1 cellular context compared by ENCODE assay signal in the genomic region with DNA sequence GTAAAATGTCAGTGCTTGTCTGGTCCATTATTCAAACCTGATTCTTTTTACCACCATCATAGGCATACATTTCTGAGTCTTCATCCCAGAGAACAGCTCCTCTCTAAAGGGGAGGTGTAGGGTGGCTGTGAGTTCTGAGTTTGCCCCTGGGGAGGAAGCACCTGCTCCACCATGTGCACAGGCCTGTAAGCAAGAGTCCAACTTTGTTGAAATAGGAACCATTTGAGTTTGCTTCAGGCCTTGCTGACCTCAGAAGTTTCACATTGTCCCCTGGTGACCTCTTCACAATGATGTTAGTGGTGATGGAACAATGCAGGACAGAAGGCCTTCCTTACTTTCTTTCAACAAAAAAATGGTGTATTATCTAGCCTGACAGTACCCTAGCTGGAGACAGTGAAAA.
TF ChIP-seq lines count a peak whose summit lies in the region.

No MANE protein-coding gene starts in this region.

TF ChIP-seq in endothelial cell of umbilical vein, 7 proteins besides CTCF, POLR2A, EP300 and RAD21:
- no peak for TF ChIP-seq EZH2 (IDR thresholded peaks at IDR 0.05; ENCODE audit: borderline replicate concordance, low read depth, low read length, severe bottlenecking)
- no peak for TF ChIP-seq JUN (IDR thresholded peaks at IDR 0.05; ENCODE audit: borderline replicate concordance, insufficient read depth, insufficient read length, low read depth)
- no peak for TF ChIP-seq FOS (IDR thresholded peaks at IDR 0.05; ENCODE audit: borderline replicate concordance, insufficient read depth, low read length)
- no peak for TF ChIP-seq POLR2AphosphoS5 (IDR thresholded peaks at IDR 0.05; ENCODE audit: insufficient read depth, low read depth, low read length)
- TF ChIP-seq, protein P1, sequence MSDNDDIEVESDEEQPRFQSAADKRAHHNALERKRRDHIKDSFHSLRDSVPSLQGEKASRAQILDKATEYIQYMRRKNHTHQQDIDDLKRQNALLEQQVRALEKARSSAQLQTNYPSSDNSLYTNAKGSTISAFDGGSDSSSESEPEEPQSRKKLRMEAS (IDR thresholded peaks at IDR 0.05; ENCODE audit: insufficient read depth, insufficient read length) = no peak
- no peak for TF ChIP-seq GATA2 (IDR thresholded peaks at IDR 0.05; ENCODE audit: insufficient read depth, insufficient read length, low read depth, low read length)
- no peak for TF ChIP-seq MYC (IDR thresholded peaks at IDR 0.05; ENCODE audit: low read depth, low read length)
